Comparison of ENCODE assay signal across 13 cellular contexts in genomic region chr5:673837-674629, GRCh38. TPM values are rescaled to one million over a fixed set of nuclear protein-coding genes. Genes with fewer than 3 reads are reported as not detected.
DNase-seq lines count a peak whose midpoint lies in the region; FAIRE-seq and TF ChIP-seq lines count a peak whose summit lies in the region.
"Had no signal": no experiment of that assay in that cellular context is flagged by ENCODE, and none has a peak within 500 bp of the region (broad histone marks: within the 10 kb centered on the region; RNA-seq: fewer than 3 reads in every experiment).

No MANE protein-coding gene starts in this region.

- no peak for FAIRE-seq in HTR-8/SVneo (lab: Jason Lieb, UNC)

- TF ChIP-seq POLR2A in NB4 (IDR thresholded peaks at IDR 0.05; ENCODE audit: extremely low read depth, insufficient read length), result peak; percentile 20

- DNase-seq in NB4 (ENCODE audit: low read depth) (peak; percentile 35), head of caudate nucleus (peak in 22 of 42 donors; percentile 4 to 54 (median 22)), posterior cingulate gyrus (peak in 7 of 10 donors; percentile 18 to 90 (median 43)), HTR-8/SVneo (ENCODE audit: insufficient read length, low spot score) (no peak), GM03348 (ENCODE audit: low spot score) (no peak), inferior parietal cortex (ENCODE audit: extremely low spot score) (no peak)
- no peak for DNase-seq in activated CD4-positive, alpha-beta T cell treated with anti-CD3 and anti-CD28 coated beads, Interleukin-2, amount 10 ng/mL, durations not matched to agents 24 days and 14 days
- DNase-seq: activated gamma-delta T cell treated with Interleukin-2 at 50 U/mL for 16 hours; CD4-positive, CD25-positive, alpha-beta regulatory T cell; cortex of kidney; foreskin melanocyte; NCI-H2081 had no signal

- no peaks in the 10 kb centered on the region for H3K36me3 Mint-ChIP-seq in activated CD4-positive, alpha-beta T cell treated with anti-CD3 and anti-CD28 coated beads, Interleukin-2, amount 10 ng/mL, durations not matched to agents 24 days and 14 days (ENCODE audit: low read depth)
- H3K36me3 Mint-ChIP-seq: CD4-positive, CD25-positive, alpha-beta regulatory T cell had no signal

- H3K4me3 ChIP-seq in NB4 (ENCODE audit: low read depth, low read length), result no peak overlapping the region

- no peak overlapping the region for H3K27ac Mint-ChIP-seq in activated CD4-positive, alpha-beta T cell treated with anti-CD3 and anti-CD28 coated beads, Interleukin-2, amount 10 ng/mL, durations not matched to agents 24 days and 14 days

- H3K9me3 Mint-ChIP-seq in activated CD4-positive, alpha-beta T cell treated with anti-CD3 and anti-CD28 coated beads, Interleukin-2, amount 10 ng/mL, durations not matched to agents 24 days and 14 days, result no peaks in the 10 kb centered on the region
- H3K9me3 Mint-ChIP-seq: CD4-positive, CD25-positive, alpha-beta regulatory T cell had no signal

- peaks cover 5% of the 10 kb centered on the region for H3K27me3 Mint-ChIP-seq in activated CD4-positive, alpha-beta T cell treated with anti-CD3 and anti-CD28 coated beads, Interleukin-2, amount 10 ng/mL, durations not matched to agents 24 days and 14 days

- H3K4me1 Mint-ChIP-seq in activated CD4-positive, alpha-beta T cell treated with anti-CD3 and anti-CD28 coated beads, Interleukin-2, amount 10 ng/mL, durations not matched to agents 24 days and 14 days, result peaks cover 3% of the 10 kb centered on the region

- H3K4me3 Mint-ChIP-seq in activated CD4-positive, alpha-beta T cell treated with anti-CD3 and anti-CD28 coated beads, Interleukin-2, amount 10 ng/mL, durations not matched to agents 24 days and 14 days, result no peak overlapping the region

- intact Hi-C loops in head of caudate nucleus (cut with DNase I) (loop anchor here (5.0 kb wide), 1 partner anchor 228 kb away; no protein-coding TSS in a partner anchor), posterior cingulate gyrus (cut with DNase I) (no loop called here)
- intact Hi-C loops in activated CD4-positive, alpha-beta T cell treated with anti-CD3 and anti-CD28 coated beads, Interleukin-2, amount 10 ng/mL, durations not matched to agents 24 days and 14 days (cut with micrococcal nuclease), result no loop called here

- peak overlapping the region; percentile 68 for H3K27ac ChIP-seq in C4-2B

- TF ChIP-seq CTCF in C4-2B (conservative IDR thresholded peaks at IDR 0.05) (no peak), NB4 (IDR thresholded peaks at IDR 0.05; ENCODE audit: low read depth, low read length) (no peak)

RNA-seq across cellular contexts. Expression of gene TPPP, which starts 19.1 kb away (rescaled TPM):
- 0.07 TPM in 1 of 2 replicates, not detected in the other for total RNA-seq in activated CD4-positive, alpha-beta T cell treated with anti-CD3 and anti-CD28 coated beads, Interleukin-2, amount 10 ng/mL, durations not matched to agents 24 days and 14 days

Comparison
In these comparisons a context has a peak if more than half of its experiments do, and no peak if none do; other contexts are left out.
1. DNase-seq: peak in NB4 (single experiment), head of caudate nucleus (22 of 42) and posterior cingulate gyrus (7 of 10); none in HTR-8/SVneo (single experiment), GM03348 (single experiment), activated CD4-positive, alpha-beta T cell treated with anti-CD3 and anti-CD28 coated beads, Interleukin-2, amount 10 ng/mL, durations not matched to agents 24 days and 14 days (single experiment) and inferior parietal cortex (single experiment).